ENCODE assay signal across 28 cellular contexts in genomic region chr4:4398430-4398829, GRCh38. TPM values are rescaled to one million over a fixed set of nuclear protein-coding genes. Genes with fewer than 3 reads are reported as not detected.
"Had no signal": no experiment of that assay in that cellular context is flagged by ENCODE, and none has a peak within 500 bp of the region (broad histone marks: within the 10 kb centered on the region; RNA-seq: fewer than 3 reads in every experiment).

No MANE protein-coding gene starts in this region.

- H3K4me1 ChIP-seq: colonic mucosa, gastrocnemius medialis, heart right ventricle, left lung had no signal

- ATAC-seq: effector memory CD8-positive, alpha-beta T cell; esophagus mucosa; gastrocnemius medialis; heart right ventricle; left cardiac atrium; left lung; left ventricle myocardium superior; mucosa of descending colon; naive thymus-derived CD8-positive, alpha-beta T cell had no signal

- H3K4me3 ChIP-seq: colonic mucosa, esophagus squamous epithelium, gastrocnemius medialis, heart right ventricle, left lung, lung, mucosa of descending colon had no signal

- H3K9me3 ChIP-seq: colonic mucosa, esophagus squamous epithelium, gastrocnemius medialis had no signal

- H3K36me3 ChIP-seq: colonic mucosa, gastrocnemius medialis, heart right ventricle, left lung had no signal

- H3K27ac ChIP-seq: colonic mucosa, epithelial cell of prostate, esophagus squamous epithelium, gastrocnemius medialis, heart right ventricle, left lung had no signal

- H3K27me3 ChIP-seq: colonic mucosa had no signal

- FAIRE-seq: endometrium, islet of Langerhans, keratinocyte had no signal

- DNase-seq: colonic mucosa; cortex of kidney; effector CD8-positive, alpha-beta T cell; effector memory CD8-positive, alpha-beta T cell; endodermal cell; erythroblast; esophagus squamous epithelium; foreskin fibroblast; foreskin melanocyte; gastrocnemius medialis; glutamatergic neuron; head of caudate nucleus; heart right ventricle; hippocampal formation; left cardiac atrium; left lung; left ventricle myocardium superior; mesenchymal stem cell; mucosa of descending colon; naive B cell; naive thymus-derived CD8-positive, alpha-beta T cell had no signal

RNA-seq across cellular contexts. Expression of gene NSG1, which starts 11.5 kb away (rescaled TPM):
- total RNA-seq: glomerular endothelial cell had no signal
